2 cellular contexts compared by ENCODE assay signal in genomic region chr1:182608850-182609610, GRCh38.
TF ChIP-seq lines count a peak whose summit lies in the region.

No MANE protein-coding gene starts in this region.

TF ChIP-seq in GM12878, 131 proteins besides CTCF, POLR2A, EP300 and RAD21 (continued from another document):
- TF ChIP-seq MYC (IDR thresholded peaks at IDR 0.05; ENCODE audit: insufficient read depth, insufficient read length, insufficient replicate concordance, low read length, severe bottlenecking) (no peak), RUNX3 (IDR thresholded peaks at IDR 0.05; ENCODE audit: low read length) (no peak), BCL3 (IDR thresholded peaks at IDR 0.05; ENCODE audit: borderline replicate concordance, insufficient read depth, low read depth, low read length, poor library complexity, severe bottlenecking) (peak; percentile 71), MEF2B (IDR thresholded peaks at IDR 0.05; ENCODE audit: partially characterized antibody, poor library complexity, severe bottlenecking) (peak; percentile 87), IKZF1 (conservative IDR thresholded peaks at IDR 0.05) (peak; percentile 37; the same call in 1 of the 2 replicates), GATAD2B (conservative IDR thresholded peaks at IDR 0.05; ENCODE audit: low read depth) (peak; percentile 38; the same call in 1 of the 2 replicates), BHLHE40 (IDR thresholded peaks at IDR 0.05; ENCODE audit: borderline replicate concordance in 1 of 2, low read depth in 2 of 2, low read length in 1 of 2) (peak in 1 of 2 experiments; percentile 43; a peak in 1 of 4 replicates), TCF12 (IDR thresholded peaks at IDR 0.05; ENCODE audit: low read depth, low read length) (peak; percentile 34; the same call in 1 of the 2 replicates), NR2C2 (IDR thresholded peaks at IDR 0.05; ENCODE audit: borderline replicate concordance, control insufficient read depth, insufficient read length, low read depth) (no peak)

TF ChIP-seq in HEK293T, 16 proteins besides CTCF, POLR2A, EP300 and RAD21 (continued from another document):
- no peak for TF ChIP-seq ELF4 (IDR thresholded peaks at IDR 0.05)
- no peak for TF ChIP-seq TARDBP (IDR thresholded peaks at IDR 0.05)
- no peak for TF ChIP-seq BHLHE40 (IDR thresholded peaks at IDR 0.05; ENCODE audit: borderline replicate concordance)
- TF ChIP-seq HDGF (IDR thresholded peaks at IDR 0.05; ENCODE audit: borderline replicate concordance): no peak
- no peak for TF ChIP-seq ARNT (IDR thresholded peaks at IDR 0.05)
- no peak for TF ChIP-seq FOXM1 (IDR thresholded peaks at IDR 0.05; ENCODE audit: borderline replicate concordance)
